In genomic region chr9:134390947-134391318, GRCh38 we compare ENCODE assay signal across 11 cellular contexts.
A peak's percentile ranks its signal among the peaks of the same experiment; 100 is the strongest.
DNase-seq lines count a peak whose midpoint lies in the region; ATAC-seq, FAIRE-seq and TF ChIP-seq lines count a peak whose summit lies in the region.
"Had no signal": no experiment of that assay in that cellular context is flagged by ENCODE, and none has a peak within 500 bp of the region (broad histone marks: within the 10 kb centered on the region; RNA-seq: fewer than 3 reads in every experiment).

No MANE protein-coding gene starts in this region.

- no peaks in the 10 kb centered on the region for H3K27me3 Mint-ChIP-seq in memory B cell

- peaks cover 39% of the 10 kb centered on the region for H3K4me1 Mint-ChIP-seq in memory B cell

- FAIRE-seq in GM12891 (lab: Jason Lieb, UNC) = no peak
- FAIRE-seq: colon, keratinocyte had no signal

- H3K36me3 Mint-ChIP-seq in memory B cell = no peaks in the 10 kb centered on the region

- TF ChIP-seq POLR2A in GM12891 (IDR thresholded peaks at IDR 0.05; ENCODE audit: low read depth, low read length) = peak; percentile 10; the same call in 1 of the 2 replicates

- peak overlapping the region; percentile 77 for H3K4me3 Mint-ChIP-seq in memory B cell

- ATAC-seq in GM21381 (IDR thresholded peaks at IDR 0.05; ENCODE audit: unreplicated experiment) (peak; percentile 27), HG03442 (IDR thresholded peaks at IDR 0.05; ENCODE audit: unreplicated experiment) (peak; percentile 21), memory B cell (ENCODE audit: low read depth) (peak; percentile 7)

- peak overlapping the region; percentile 95 for H3K27ac Mint-ChIP-seq in memory B cell

- DNase-seq in GM12891 (ENCODE audit: insufficient read length, low spot score) = no peak
- peak; percentile 30 to 57 for DNase-seq in memory B cell (ENCODE audit: low spot score in 2 of 2)
- DNase-seq in NK-92 treated with Interleukin-12 subunit alpha and Interleukin-12 subunit beta, amount 100 ng/mL, for 24 hours (lab: John Stamatoyannopoulos, UW) = no peak
- DNase-seq in NCI-H2171 treated with DMSO at 0.1 percent for 48 hours (lab: John Stamatoyannopoulos, UW) = no peak
- no peak for DNase-seq in amygdala (lab: John Stamatoyannopoulos, UW)
- no peak for DNase-seq in middle frontal gyrus (ENCODE audit: extremely low spot score, low spot score)
- DNase-seq: DND-41 had no signal

- H3K9me3 Mint-ChIP-seq in memory B cell = peaks cover 4% of the 10 kb centered on the region

TF ChIP-seq in GM12891, 5 proteins besides CTCF, POLR2A, EP300 and RAD21:
- TF ChIP-seq TAF1 (IDR thresholded peaks at IDR 0.05; ENCODE audit: low read depth, low read length) (no peak), POLR2AphosphoS5 (IDR thresholded peaks at IDR 0.05; ENCODE audit: low read depth, low read length) (no peak)

Comparison
In these comparisons a context has a peak if more than half of its experiments do, and no peak if none do; other contexts are left out.
1. DNase-seq: peak in memory B cell (2 of 2); none in GM12891 (single experiment), NK-92 treated with Interleukin-12 subunit alpha and Interleukin-12 subunit beta, amount 100 ng/mL, for 24 hours (single experiment), NCI-H2171 treated with DMSO at 0.1 percent for 48 hours (single experiment), amygdala (0 of 56) and middle frontal gyrus (single experiment).
2. Peak in every context shown above with its lines, with median percentiles within 50 percentile points of each other: ATAC-seq.